Comparison of ENCODE assay signal across 3 cellular contexts in genomic region chr2:113318941-113319340, GRCh38. TPM values are rescaled to one million over a fixed set of nuclear protein-coding genes. Genes with fewer than 3 reads are reported as not detected.
"Had no signal": no experiment of that assay in that cellular context is flagged by ENCODE, and none has a peak within 500 bp of the region (broad histone marks: within the 10 kb centered on the region; RNA-seq: fewer than 3 reads in every experiment).

No MANE protein-coding gene starts in this region.

RNA-seq across cellular contexts. Expression of gene PAX8, which starts 40.2 kb away (rescaled TPM):
- total RNA-seq: occipital lobe, skeletal muscle tissue, temporal lobe had no signal
